13 cellular contexts compared by ENCODE assay signal in the genomic region with DNA sequence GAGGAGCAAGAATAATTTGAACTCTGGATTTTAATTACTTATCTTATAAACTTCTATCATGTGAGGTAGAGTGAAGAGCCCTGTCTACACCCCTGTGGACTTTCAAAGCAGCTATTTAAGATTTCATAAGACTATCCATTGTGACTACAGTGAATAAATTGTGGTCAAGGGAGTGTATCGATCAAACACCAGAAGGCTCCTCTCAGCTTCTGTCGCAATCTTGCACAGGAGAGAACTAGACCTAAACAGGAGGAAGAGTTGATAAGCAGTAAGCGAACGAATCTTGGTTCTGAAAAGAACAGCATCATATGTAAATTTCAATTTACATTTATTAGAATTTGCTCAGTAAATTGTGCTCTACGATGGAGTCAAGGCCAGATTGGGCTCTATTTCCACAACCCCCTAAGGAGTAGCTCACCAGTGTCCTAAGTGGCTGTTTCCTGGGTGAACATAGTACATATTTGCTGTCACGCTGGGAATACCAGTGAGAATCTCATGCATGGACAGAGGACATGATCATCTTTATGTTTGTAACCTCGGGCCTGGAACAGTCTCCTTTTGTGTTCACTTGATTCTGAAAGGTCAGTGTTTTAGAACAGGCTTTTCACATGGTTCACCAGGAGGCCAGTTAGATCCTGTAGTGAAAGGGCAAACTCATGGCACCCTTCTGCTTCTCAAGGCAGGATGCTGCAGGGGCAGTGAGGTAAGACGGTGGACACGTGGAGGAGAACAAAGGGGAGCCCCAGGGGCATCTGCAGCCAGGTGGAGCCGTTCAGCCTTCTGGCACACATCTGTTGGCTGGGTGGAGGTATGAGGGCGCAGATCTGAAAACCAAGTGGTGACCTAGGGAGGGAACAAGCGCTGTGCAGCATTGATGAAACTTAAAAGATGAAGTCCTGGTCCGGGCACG. TPM values are rescaled to one million over a fixed set of nuclear protein-coding genes. Genes with fewer than 3 reads are reported as not detected.
A peak's percentile ranks its signal among the peaks of the same experiment; 100 is the strongest.
DNase-seq lines count a peak whose midpoint lies in the region; ATAC-seq lines count a peak whose summit lies in the region.
"Had no signal": no experiment of that assay in that cellular context is flagged by ENCODE, and none has a peak within 500 bp of the region (broad histone marks: within the 10 kb centered on the region; RNA-seq: fewer than 3 reads in every experiment).

No MANE protein-coding gene starts in this region.

- H3K36me3 ChIP-seq in mesendoderm (ENCODE audit: control insufficient read depth, insufficient read depth, low read length), result no peaks in the 10 kb centered on the region

- H3K9ac ChIP-seq in mesendoderm (ENCODE audit: low read length), result no peak overlapping the region

- H3K79me1 ChIP-seq in mesendoderm (ENCODE audit: low read length), result no peaks in the 10 kb centered on the region

- no peak overlapping the region for H3K4me2 ChIP-seq in mesendoderm (ENCODE audit: low read length)

- ATAC-seq in activated CD8-positive, alpha-beta memory T cell treated with anti-CD3 and anti-CD28 coated beads, Interleukin-2, amount 10 ng/mL, durations not matched to agents 7 days and 5 days, result no peak
- no peak for ATAC-seq in GM21390 (IDR thresholded peaks at IDR 0.05; ENCODE audit: unreplicated experiment)
- ATAC-seq in activated naive CD8-positive, alpha-beta T cell treated with anti-CD3 and anti-CD28 coated beads, Interleukin-2, amount 50 U/mL, for 24 hours, result no peak
- ATAC-seq: activated CD8-positive, alpha-beta T cell treated with anti-CD3 and anti-CD28 coated beads for 36 hours; naive thymus-derived CD8-positive, alpha-beta T cell had no signal

- H4K8ac ChIP-seq in mesendoderm (ENCODE audit: low read depth, low read length), result no peak overlapping the region

- no peak overlapping the region for H2BK120ac ChIP-seq in mesendoderm (ENCODE audit: low read depth, low read length)

- no peak overlapping the region for H4K5ac ChIP-seq in mesendoderm (ENCODE audit: low read length)

- H3K79me2 ChIP-seq in mesendoderm (ENCODE audit: control insufficient read depth, insufficient read depth, low read length), result no peaks in the 10 kb centered on the region

- H3K36me3 Mint-ChIP-seq in activated CD8-positive, alpha-beta memory T cell treated with anti-CD3 and anti-CD28 coated beads, Interleukin-2, amount 10 ng/mL, durations not matched to agents 7 days and 5 days, result no peaks in the 10 kb centered on the region
- no peaks in the 10 kb centered on the region for H3K36me3 Mint-ChIP-seq in activated naive CD8-positive, alpha-beta T cell treated with anti-CD3 and anti-CD28 coated beads, Interleukin-2, amount 50 U/mL, for 24 hours (ENCODE audit: low read depth)
- H3K36me3 Mint-ChIP-seq: brain had no signal

- H3K4me1 Mint-ChIP-seq in activated CD8-positive, alpha-beta memory T cell treated with anti-CD3 and anti-CD28 coated beads, Interleukin-2, amount 10 ng/mL, durations not matched to agents 7 days and 5 days, result no peaks in the 10 kb centered on the region
- H3K4me1 Mint-ChIP-seq in activated naive CD8-positive, alpha-beta T cell treated with anti-CD3 and anti-CD28 coated beads, Interleukin-2, amount 50 U/mL, for 24 hours, result peaks cover 3% of the 10 kb centered on the region

- no peak overlapping the region for H3K27ac ChIP-seq in mesendoderm (ENCODE audit: low read depth, low read length)

- peak; percentile 13 for DNase-seq in activated CD8-positive, alpha-beta memory T cell treated with anti-CD3 and anti-CD28 coated beads for 24 hours
- no peak for DNase-seq in activated CD8-positive, alpha-beta memory T cell treated with anti-CD3 and anti-CD28 coated beads, Interleukin-2, amount 10 ng/mL, durations not matched to agents 7 days and 5 days
- peak; percentile 61 for DNase-seq in MV-4-11 (lab: John Stamatoyannopoulos, UW)
- peak; percentile 65 for DNase-seq in amniotic epithelial cell (ENCODE audit: low read depth)
- peak; percentile 10 for DNase-seq in mesendoderm
- no peak for DNase-seq in Kasumi-1 (lab: John Stamatoyannopoulos, UW)
- no peak for DNase-seq in activated naive CD8-positive, alpha-beta T cell treated with anti-CD3 and anti-CD28 coated beads, Interleukin-2, amount 50 U/mL, for 24 hours
- DNase-seq: activated CD8-positive, alpha-beta T cell treated with anti-CD3 and anti-CD28 coated beads for 36 hours; activated effector memory CD4-positive, alpha-beta T cell treated with anti-CD3 and anti-CD28 coated beads, Interleukin-2, amount 50 U/mL, for 16 hours; left colon; naive thymus-derived CD8-positive, alpha-beta T cell had no signal

- H2BK5ac ChIP-seq in mesendoderm (ENCODE audit: low read length), result no peak overlapping the region

- H3K4ac ChIP-seq in mesendoderm (ENCODE audit: low read depth, low read length), result no peak overlapping the region

- H3K27me3 Mint-ChIP-seq in activated CD8-positive, alpha-beta memory T cell treated with anti-CD3 and anti-CD28 coated beads, Interleukin-2, amount 10 ng/mL, durations not matched to agents 7 days and 5 days, result peaks cover 4% of the 10 kb centered on the region
- H3K27me3 Mint-ChIP-seq in activated naive CD8-positive, alpha-beta T cell treated with anti-CD3 and anti-CD28 coated beads, Interleukin-2, amount 50 U/mL, for 24 hours, result peaks cover 2% of the 10 kb centered on the region
- H3K27me3 Mint-ChIP-seq: activated CD8-positive, alpha-beta T cell treated with anti-CD3 and anti-CD28 coated beads for 36 hours; brain had no signal

- H3K4me3 ChIP-seq in mesendoderm (ENCODE audit: low read length), result no peak overlapping the region

- H2AK5ac ChIP-seq in mesendoderm (ENCODE audit: low read length), result no peak overlapping the region

- CTCF ChIA-PET in activated CD8-positive, alpha-beta memory T cell treated with anti-CD3 and anti-CD28 coated beads, Interleukin-2, amount 10 ng/mL, durations not matched to agents 7 days and 5 days (lab: Charles Lee), result no interaction called here

- H3K9me3 Mint-ChIP-seq in activated CD8-positive, alpha-beta memory T cell treated with anti-CD3 and anti-CD28 coated beads, Interleukin-2, amount 10 ng/mL, durations not matched to agents 7 days and 5 days (ENCODE audit: low read depth), result no peaks in the 10 kb centered on the region
- no peaks in the 10 kb centered on the region for H3K9me3 Mint-ChIP-seq in activated naive CD8-positive, alpha-beta T cell treated with anti-CD3 and anti-CD28 coated beads, Interleukin-2, amount 50 U/mL, for 24 hours
- H3K9me3 Mint-ChIP-seq: activated CD8-positive, alpha-beta T cell treated with anti-CD3 and anti-CD28 coated beads for 36 hours; naive thymus-derived CD8-positive, alpha-beta T cell had no signal

- no CpG with 5 or more reads among the region's 14 CpGs for WGBS in mesendoderm (ENCODE audit: extremely low coverage, insufficient coverage, low lambda C conversion rate)

- H3K56ac ChIP-seq in mesendoderm (ENCODE audit: low read length), result no peak overlapping the region

- no peak overlapping the region for H3K23ac ChIP-seq in mesendoderm (ENCODE audit: low read length)

- H3K4me1 ChIP-seq in mesendoderm (ENCODE audit: control insufficient read depth, low read depth, low read length), result no peaks in the 10 kb centered on the region

- no peak overlapping the region for H3K4me3 Mint-ChIP-seq in activated CD8-positive, alpha-beta memory T cell treated with anti-CD3 and anti-CD28 coated beads, Interleukin-2, amount 10 ng/mL, durations not matched to agents 7 days and 5 days
- no peak overlapping the region for H3K4me3 Mint-ChIP-seq in activated naive CD8-positive, alpha-beta T cell treated with anti-CD3 and anti-CD28 coated beads, Interleukin-2, amount 50 U/mL, for 24 hours
- H3K4me3 Mint-ChIP-seq: activated CD8-positive, alpha-beta T cell treated with anti-CD3 and anti-CD28 coated beads for 36 hours; brain; naive thymus-derived CD8-positive, alpha-beta T cell had no signal

- no peak overlapping the region for H2BK15ac ChIP-seq in mesendoderm (replicated peaks; ENCODE audit: low read depth)

- H3K27ac Mint-ChIP-seq in activated CD8-positive, alpha-beta memory T cell treated with anti-CD3 and anti-CD28 coated beads, Interleukin-2, amount 10 ng/mL, durations not matched to agents 7 days and 5 days, result no peak overlapping the region
- no peak overlapping the region for H3K27ac Mint-ChIP-seq in activated naive CD8-positive, alpha-beta T cell treated with anti-CD3 and anti-CD28 coated beads, Interleukin-2, amount 50 U/mL, for 24 hours
- H3K27ac Mint-ChIP-seq: activated CD8-positive, alpha-beta T cell treated with anti-CD3 and anti-CD28 coated beads for 36 hours had no signal

- no peak overlapping the region for H3K18ac ChIP-seq in mesendoderm (ENCODE audit: low read length)

- no peaks in the 10 kb centered on the region for H3K27me3 ChIP-seq in mesendoderm (ENCODE audit: insufficient read depth, low read length, poor library complexity)

RNA-seq across cellular contexts. Expression of gene NPAS2, which starts 33.3 kb away (rescaled TPM):
- under 1 TPM; 0.41 to 0.47 TPM for total RNA-seq in activated CD8-positive, alpha-beta memory T cell treated with anti-CD3 and anti-CD28 coated beads, Interleukin-2, amount 10 ng/mL, durations not matched to agents 7 days and 5 days
- polyA plus RNA-seq in mesendoderm (2013, experiment 1 of 2), result 0.34 TPM
- polyA plus RNA-seq in mesendoderm (2013, experiment 2 of 2), result 0.41 TPM

Comparison
In these comparisons a context has a peak if more than half of its experiments do, and no peak if none do; other contexts are left out.
1. DNase-seq: peak in activated CD8-positive, alpha-beta memory T cell treated with anti-CD3 and anti-CD28 coated beads for 24 hours (single experiment), MV-4-11 (single experiment), amniotic epithelial cell (single experiment) and mesendoderm (single experiment); none in activated CD8-positive, alpha-beta memory T cell treated with anti-CD3 and anti-CD28 coated beads, Interleukin-2, amount 10 ng/mL, durations not matched to agents 7 days and 5 days (single experiment), Kasumi-1 (0 of 2) and activated naive CD8-positive, alpha-beta T cell treated with anti-CD3 and anti-CD28 coated beads, Interleukin-2, amount 50 U/mL, for 24 hours (single experiment).